In genomic region chr5:109865636-109866035, GRCh38 we compare ENCODE assay signal across 9 cellular contexts.
DNase-seq lines count a peak whose midpoint lies in the region; ATAC-seq and TF ChIP-seq lines count a peak whose summit lies in the region.
"Had no signal": no experiment of that assay in that cellular context is flagged by ENCODE, and none has a peak within 500 bp of the region (broad histone marks: within the 10 kb centered on the region; RNA-seq: fewer than 3 reads in every experiment).

No MANE protein-coding gene starts in this region.

- peak; percentile 8 for DNase-seq in stimulated activated CD4-positive, alpha-beta T cell treated with anti-CD3 and anti-CD28 coated beads, Interleukin-4, amount 100 ng/mL, for 24 hours
- no peak for DNase-seq in stimulated activated CD4-positive, alpha-beta T cell treated with anti-CD3 and anti-CD28 coated beads, Interleukin-12 subunit alpha, Interleukin-12 subunit beta, amount 100 ng/mL, for 4 hours
- DNase-seq in Panc1 (ENCODE audit: low read depth, low spot score) (peak; percentile 83), fibroblast of villous mesenchyme (ENCODE audit: low read depth) (peak; percentile 90), NCI-H1694 treated with DMSO at 0.1 percent for 48 hours (lab: John Stamatoyannopoulos, UW) (no peak), suprapubic skin (ENCODE audit: low spot score in 2 of 2) (no peak)
- no peak for DNase-seq in stimulated activated CD8-positive, alpha-beta memory T cell treated with anti-CD3 and anti-CD28 coated beads, Interleukin-4, amount 100 ng/mL, for 48 hours
- DNase-seq: NCI-H146 had no signal

- no peak for TF ChIP-seq EP300 in suprapubic skin (IDR thresholded peaks at IDR 0.05)

- WGBS in suprapubic skin, result 65% methylated on average over 2 of the region's 2 CpGs

- H3K9me3 ChIP-seq in Panc1 (ENCODE audit: control insufficient read depth, insufficient read depth, low read depth, low read length), result no peaks in the 10 kb centered on the region
- H3K9me3 ChIP-seq in suprapubic skin, result no peaks in the 10 kb centered on the region

- H3K4me1 ChIP-seq in Panc1 (ENCODE audit: control insufficient read depth, insufficient read depth, low read length) (no peaks in the 10 kb centered on the region), suprapubic skin (no peaks in the 10 kb centered on the region)

- no peak overlapping the region for H3K4me3 ChIP-seq in Panc1 (ENCODE audit: low read depth in 2 of 2, low read length in 2 of 2)
- no peak overlapping the region for H3K4me3 ChIP-seq in fibroblast of villous mesenchyme (ENCODE audit: low read depth, low read length)
- H3K4me3 ChIP-seq in suprapubic skin, result no peak overlapping the region

- CTCF ChIA-PET in Panc1 (lab: Charles Lee), result no interaction called here

- BruUV-seq in Panc1 (replicated peaks; lab: Mats Ljungman, UMichigan), result no TSS peak

- POLR2A ChIA-PET in Panc1 (lab: Charles Lee), result no interaction called here

- ATAC-seq in Panc1, result peak; percentile 73
- ATAC-seq in GM19324 (IDR thresholded peaks at IDR 0.05; ENCODE audit: low FRiP score, unreplicated experiment), result no peak

- intact Hi-C loops in Panc1 (cut with micrococcal nuclease; ENCODE audit: unreplicated experiment), result no loop called here

- no peaks in the 10 kb centered on the region for H3K27me3 ChIP-seq in Panc1 (ENCODE audit: control insufficient read depth, insufficient read depth, low read length)
- H3K27me3 ChIP-seq in suprapubic skin, result no peaks in the 10 kb centered on the region

- in situ Hi-C loops in Panc1 (cut with HindIII; ENCODE audit: low pct_unique_long_range_greater_than_20kb, low sequenced_read_pairs), result no loop called here

- TF ChIP-seq POLR2A in suprapubic skin (IDR thresholded peaks at IDR 0.05), result no peak

- H3K27ac ChIP-seq in Panc1 (ENCODE audit: low read length) (no peak overlapping the region), suprapubic skin (no peak overlapping the region)

- TF ChIP-seq CTCF in Panc1 (IDR thresholded peaks at IDR 0.05) (no peak), fibroblast of villous mesenchyme (IDR thresholded peaks at IDR 0.05; ENCODE audit: insufficient read depth, low read depth, low read length) (no peak), suprapubic skin (IDR thresholded peaks at IDR 0.05) (no peak)

- H3K36me3 ChIP-seq in Panc1 (ENCODE audit: control insufficient read depth, insufficient read depth, low read length), result no peaks in the 10 kb centered on the region
- H3K36me3 ChIP-seq in suprapubic skin, result peaks cover 17% of the 10 kb centered on the region

Comparison
In these comparisons a context has a peak if more than half of its experiments do, and no peak if none do; other contexts are left out.
1. DNase-seq: peak in stimulated activated CD4-positive, alpha-beta T cell treated with anti-CD3 and anti-CD28 coated beads, Interleukin-4, amount 100 ng/mL, for 24 hours (single experiment), Panc1 (single experiment) and fibroblast of villous mesenchyme (single experiment); none in stimulated activated CD4-positive, alpha-beta T cell treated with anti-CD3 and anti-CD28 coated beads, Interleukin-12 subunit alpha, Interleukin-12 subunit beta, amount 100 ng/mL, for 4 hours (single experiment), NCI-H1694 treated with DMSO at 0.1 percent for 48 hours (single experiment), suprapubic skin (0 of 2) and stimulated activated CD8-positive, alpha-beta memory T cell treated with anti-CD3 and anti-CD28 coated beads, Interleukin-4, amount 100 ng/mL, for 48 hours (single experiment).